ENCODE assay signal across 8 cellular contexts in genomic region chr17:80859004-80859941, GRCh38.
DNase-seq lines count a peak whose midpoint lies in the region; ATAC-seq and TF ChIP-seq lines count a peak whose summit lies in the region.

No MANE protein-coding gene starts in this region.

- intact Hi-C loops in MCF 10A (cut with micrococcal nuclease) (loop anchor here (5.0 kb wide), 3 partner anchors 33 to 282 kb away; no protein-coding TSS in a partner anchor), breast epithelium (cut with DNase I; ENCODE audit: low total_unique reads) (no loop called here)

- no peaks in the 10 kb centered on the region for H3K36me3 Mint-ChIP-seq in MCF 10A (ENCODE audit: insufficient read depth, unreplicated experiment)
- peaks cover 85% of the 10 kb centered on the region for H3K36me3 Mint-ChIP-seq in stimulated activated memory B cell treated with anti-CD40 and anti-IgM and Interleukin-4, amounts not matched to agents 10 μg/mL and 1 μg/mL and 100 μg/mL, for 72 hours

- BruUV-seq in MCF 10A (replicated peaks; lab: Mats Ljungman, UMichigan), result no TSS peak

- H3K4me1 ChIP-seq in breast epithelium, result no peaks in the 10 kb centered on the region

- no peaks in the 10 kb centered on the region for H3K9me3 Mint-ChIP-seq in MCF 10A (ENCODE audit: unreplicated experiment)
- H3K9me3 Mint-ChIP-seq in stimulated activated memory B cell treated with anti-CD40 and anti-IgM and Interleukin-4, amounts not matched to agents 10 μg/mL and 1 μg/mL and 100 μg/mL, for 72 hours, result peaks cover 7% of the 10 kb centered on the region

- DNase-seq in MCF 10A (ENCODE audit: unreplicated experiment) (peak; percentile 92), breast epithelium (ENCODE audit: low spot score in 2 of 2) (no peak), amniotic epithelial cell (ENCODE audit: low read depth) (peak; percentile 71), hepatic stellate cell (ENCODE audit: low spot score) (peak; percentile 78), NCI-H2107 treated with DMSO at 0.1 percent for 48 hours (lab: John Stamatoyannopoulos, UW; ENCODE audit: unreplicated experiment) (no peak)

- peak overlapping the region; percentile 39 for H3K4me3 Mint-ChIP-seq in MCF 10A (ENCODE audit: unreplicated experiment)
- H3K4me3 Mint-ChIP-seq in stimulated activated memory B cell treated with anti-CD40 and anti-IgM and Interleukin-4, amounts not matched to agents 10 μg/mL and 1 μg/mL and 100 μg/mL, for 72 hours, result no peak overlapping the region

- no peaks in the 10 kb centered on the region for H3K9me3 ChIP-seq in breast epithelium

- H3K4me1 Mint-ChIP-seq in MCF 10A (ENCODE audit: insufficient read depth, unreplicated experiment), result peaks cover 37% of the 10 kb centered on the region
- H3K4me1 Mint-ChIP-seq in stimulated activated memory B cell treated with anti-CD40 and anti-IgM and Interleukin-4, amounts not matched to agents 10 μg/mL and 1 μg/mL and 100 μg/mL, for 72 hours, result peaks cover 31% of the 10 kb centered on the region

- TF ChIP-seq CTCF in MCF 10A (IDR thresholded peaks at IDR 0.05; ENCODE audit: unreplicated experiment) (peak; percentile 7), breast epithelium (IDR thresholded peaks at IDR 0.05) (no peak)

- no peaks in the 10 kb centered on the region for H3K36me3 ChIP-seq in breast epithelium

- ATAC-seq in stimulated activated memory B cell treated with anti-CD40 and anti-IgM and Interleukin-4, amounts not matched to agents 10 μg/mL and 1 μg/mL and 100 μg/mL, for 72 hours, result no peak
- ATAC-seq in HG03135 (IDR thresholded peaks at IDR 0.05; ENCODE audit: unreplicated experiment) (no peak), HG03159 (IDR thresholded peaks at IDR 0.05; ENCODE audit: unreplicated experiment) (no peak)

- TF ChIP-seq POLR2A in breast epithelium (IDR thresholded peaks at IDR 0.05), result no peak

- H3K4me3 ChIP-seq in breast epithelium, result no peak overlapping the region

- H3K27ac ChIP-seq in breast epithelium, result no peak overlapping the region

- peak overlapping the region; percentile 78 for H3K27ac Mint-ChIP-seq in MCF 10A (ENCODE audit: low read depth, unreplicated experiment)
- peak overlapping the region; percentile 74 for H3K27ac Mint-ChIP-seq in stimulated activated memory B cell treated with anti-CD40 and anti-IgM and Interleukin-4, amounts not matched to agents 10 μg/mL and 1 μg/mL and 100 μg/mL, for 72 hours

- H3K27me3 ChIP-seq in breast epithelium, result no peaks in the 10 kb centered on the region

- POLR2A ChIA-PET in MCF 10A (lab: Yijun Ruan, JAX), result interaction anchor here (0.6 to 2.8 kb wide), 5 partner anchors 26 to 403 kb away, joined by 3 to 14 read pairs (median 10); no protein-coding TSS in a partner anchor

- H3K27me3 Mint-ChIP-seq in MCF 10A (ENCODE audit: insufficient read depth, unreplicated experiment), result no peaks in the 10 kb centered on the region
- H3K27me3 Mint-ChIP-seq in stimulated activated memory B cell treated with anti-CD40 and anti-IgM and Interleukin-4, amounts not matched to agents 10 μg/mL and 1 μg/mL and 100 μg/mL, for 72 hours, result no peaks in the 10 kb centered on the region

- CTCF ChIA-PET in MCF 10A (lab: Yijun Ruan, JAX), result interaction anchor here (0.5 to 2.3 kb wide), 9 partner anchors 18 to 432 kb away, joined by 3 to 4 read pairs (median 3); no protein-coding TSS in a partner anchor

Comparison
In these comparisons a context has a peak if more than half of its experiments do, and no peak if none do; other contexts are left out.
1. DNase-seq: peak in MCF 10A (single experiment), amniotic epithelial cell (single experiment) and hepatic stellate cell (single experiment); none in breast epithelium (0 of 2) and NCI-H2107 treated with DMSO at 0.1 percent for 48 hours (single experiment).